Comparison of ENCODE assay signal across 8 cellular contexts in genomic region chr16:21101631-21102420, GRCh38. TPM values are rescaled to one million over a fixed set of nuclear protein-coding genes. Genes with fewer than 3 reads are reported as not detected.
DNase-seq lines count a peak whose midpoint lies in the region; ATAC-seq, FAIRE-seq and TF ChIP-seq lines count a peak whose summit lies in the region.

No MANE protein-coding gene starts in this region.

- POLR2A ChIA-PET in CD4-positive, alpha-beta T cell (lab: Charles Lee) = no interaction called here

- peak in 5 of 10 experiments; percentile 2 to 40 (median 4) for DNase-seq in CD4-positive, alpha-beta T cell
- DNase-seq in HTR-8/SVneo (ENCODE audit: insufficient read length, low spot score) (peak; percentile 22), left lobe of liver (ENCODE audit: low spot score) (no peak), 8988T (no peak), NCI-H2081 treated with DMSO at 0.1 percent for 48 hours (lab: John Stamatoyannopoulos, UW) (no peak), NCI-H1694 treated with DMSO at 0.1 percent for 48 hours (lab: John Stamatoyannopoulos, UW) (no peak)
- peak; percentile 4 to 13 for DNase-seq in activated T-cell treated with anti-CD3 and anti-CD28 coated beads, Interleukin-2, amount 50 U/mL, for 72 hours

- H3K27me3 ChIP-seq in CD4-positive, alpha-beta T cell (ENCODE audit: control insufficient read depth, insufficient read depth, low read length) = peaks cover 8% of the 10 kb centered on the region

- peaks cover 30% of the 10 kb centered on the region for H3K27me3 Mint-ChIP-seq in CD4-positive, alpha-beta T cell
- H3K27me3 Mint-ChIP-seq in activated T-cell treated with anti-CD3 and anti-CD28 coated beads, Interleukin-2, amount 50 U/mL, for 72 hours (ENCODE audit: low read depth) = peaks cover 28% of the 10 kb centered on the region

- H3K27ac ChIP-seq in CD4-positive, alpha-beta T cell (ENCODE audit: low read depth, low read length) = no peak overlapping the region

- CTCF ChIA-PET in CD4-positive, alpha-beta T cell (lab: Charles Lee) = interaction anchor here (0.6 to 1.0 kb wide), 2 partner anchors 12 to 257 kb away, joined by 3 read pairs; no protein-coding TSS in a partner anchor

- H3K9me3 Mint-ChIP-seq in CD4-positive, alpha-beta T cell = no peaks in the 10 kb centered on the region
- no peaks in the 10 kb centered on the region for H3K9me3 Mint-ChIP-seq in activated T-cell treated with anti-CD3 and anti-CD28 coated beads, Interleukin-2, amount 50 U/mL, for 72 hours

- no peak overlapping the region for H3K27ac Mint-ChIP-seq in CD4-positive, alpha-beta T cell
- no peak overlapping the region for H3K27ac Mint-ChIP-seq in activated T-cell treated with anti-CD3 and anti-CD28 coated beads, Interleukin-2, amount 50 U/mL, for 72 hours

- no peak for ATAC-seq in CD4-positive, alpha-beta T cell (ENCODE audit: poor library complexity)
- ATAC-seq in activated T-cell treated with anti-CD3 and anti-CD28 coated beads, Interleukin-2, amount 50 U/mL, for 72 hours (replicated peaks in 1 of 2) = no peak
- ATAC-seq in left lobe of liver (peak; percentile 39), HG03571 (IDR thresholded peaks at IDR 0.05; ENCODE audit: unreplicated experiment) (no peak)

- TF ChIP-seq CTCF in CD4-positive, alpha-beta T cell (IDR thresholded peaks at IDR 0.05) = peak; percentile 14

- no peaks in the 10 kb centered on the region for H3K36me3 Mint-ChIP-seq in CD4-positive, alpha-beta T cell (ENCODE audit: low read depth)
- H3K36me3 Mint-ChIP-seq in activated T-cell treated with anti-CD3 and anti-CD28 coated beads, Interleukin-2, amount 50 U/mL, for 72 hours (ENCODE audit: insufficient read depth in 2 of 2) = no peaks in the 10 kb centered on the region

- intact Hi-C loops in CD4-positive, alpha-beta T cell (cut with DNase I, micrococcal nuclease) = loop anchor here (5.0 kb wide), 1 partner anchor 250 kb away; no protein-coding TSS in a partner anchor

- H3K4me1 Mint-ChIP-seq in CD4-positive, alpha-beta T cell (ENCODE audit: low read depth) = no peaks in the 10 kb centered on the region
- H3K4me1 Mint-ChIP-seq in activated T-cell treated with anti-CD3 and anti-CD28 coated beads, Interleukin-2, amount 50 U/mL, for 72 hours (ENCODE audit: low read depth) = no peaks in the 10 kb centered on the region

- no peak overlapping the region for H3K4me3 Mint-ChIP-seq in CD4-positive, alpha-beta T cell
- H3K4me3 Mint-ChIP-seq in activated T-cell treated with anti-CD3 and anti-CD28 coated beads, Interleukin-2, amount 50 U/mL, for 72 hours = no peak overlapping the region

- FAIRE-seq in HTR-8/SVneo (lab: Jason Lieb, UNC) = no peak

- no peaks in the 10 kb centered on the region for H3K9me3 ChIP-seq in CD4-positive, alpha-beta T cell (ENCODE audit: control insufficient read depth, low read length)

RNA-seq across cellular contexts. Expression of gene DNAH3, which starts 48.8 kb away (rescaled TPM):
- not detected for total RNA-seq in CD4-positive, alpha-beta T cell
- under 1 TPM in 1 of 2 donors, not detected in 1; 0.02 TPM for total RNA-seq in activated T-cell treated with anti-CD3 and anti-CD28 coated beads, Interleukin-2, amount 50 U/mL, for 72 hours
- total RNA-seq in left lobe of liver = not detected

RNA-seq across cellular contexts. Expression of gene LDAF1, which starts 56.6 kb away (rescaled TPM):
- 10 to 100 TPM; 11.0 to 11.2 TPM for total RNA-seq in CD4-positive, alpha-beta T cell
- 10 to 100 TPM; 10.4 to 12.2 TPM for total RNA-seq in activated T-cell treated with anti-CD3 and anti-CD28 coated beads, Interleukin-2, amount 50 U/mL, for 72 hours
- 1.4 TPM for total RNA-seq in left lobe of liver

Comparison
In these comparisons a context has a peak if more than half of its experiments do, and no peak if none do; other contexts are left out.
1. DNase-seq: peak in HTR-8/SVneo (single experiment) and activated T-cell treated with anti-CD3 and anti-CD28 coated beads, Interleukin-2, amount 50 U/mL, for 72 hours (2 of 2); none in left lobe of liver (single experiment), 8988T (single experiment), NCI-H2081 treated with DMSO at 0.1 percent for 48 hours (single experiment) and NCI-H1694 treated with DMSO at 0.1 percent for 48 hours (single experiment).